Comparison of ENCODE assay signal across 1 cellular context in genomic region chr9:3497406-3497805, GRCh38.
A peak's percentile ranks its signal among the peaks of the same experiment; 100 is the strongest.
TF ChIP-seq lines count a peak whose summit lies in the region.

No MANE protein-coding gene starts in this region.

TF ChIP-seq in SK-N-SH, 30 proteins besides CTCF, POLR2A, EP300 and RAD21 (continued from another document):
- TF ChIP-seq MEF2A (IDR thresholded peaks at IDR 0.05; ENCODE audit: borderline replicate concordance, low read depth) (0 out of 2 replicates have a peak, but pooled peaks have one; percentile 26), ELF1 (IDR thresholded peaks at IDR 0.05) (no peak), FOXM1 (IDR thresholded peaks at IDR 0.05; ENCODE audit: low read depth) (no peak), YY1 (IDR thresholded peaks at IDR 0.05; ENCODE audit: low read depth) (no peak)
